23 cellular contexts compared by ENCODE assay signal in genomic region chr17:68783861-68784260, GRCh38.
A peak's percentile ranks its signal among the peaks of the same experiment; 100 is the strongest.
DNase-seq lines count a peak whose midpoint lies in the region; ATAC-seq lines count a peak whose summit lies in the region.
"Had no signal": no experiment of that assay in that cellular context is flagged by ENCODE, and none has a peak within 500 bp of the region (broad histone marks: within the 10 kb centered on the region; RNA-seq: fewer than 3 reads in every experiment).

No MANE protein-coding gene starts in this region.

- peak; percentile 36 for DNase-seq in G401 (ENCODE audit: low spot score)
- peak; percentile 32 for DNase-seq in amniotic epithelial cell (ENCODE audit: low read depth)
- no peak for DNase-seq in left ventricle myocardium superior
- DNase-seq in sciatic nerve (ENCODE audit: low spot score): no peak
- no peak for DNase-seq in inferior parietal cortex (ENCODE audit: extremely low spot score)
- no peak for DNase-seq in DMS53 treated with DMSO at 0.1 percent for 48 hours (lab: John Stamatoyannopoulos, UW; ENCODE audit: unreplicated experiment)
- DNase-seq: activated CD4-positive, alpha-beta memory T cell treated with anti-CD3 and anti-CD28 coated beads, Interleukin-2, amount 10 ng/mL, durations not matched to agents 7 days and 5 days; activated CD8-positive, alpha-beta memory T cell treated with anti-CD3 and anti-CD28 coated beads, Interleukin-2, amount 50 U/mL, for 48 hours; activated naive CD4-positive, alpha-beta T cell treated with anti-CD3 and anti-CD28 coated beads, Interleukin-2, amount 10 ng/mL, durations not matched to agents 7 days and 5 days; amniotic stem cell; brain microvascular endothelial cell; CD8-positive, alpha-beta T cell; DMS153; H7; Karpas-422; kidney; MV-4-11; NCI-H1436 treated with DMSO at 0.1 percent for 48 hours; stimulated activated naive CD8-positive, alpha-beta T cell treated with anti-CD3 and anti-CD28 coated beads, Interleukin-15, amount 100 ng/mL, for 72 hours; trophoblast cell had no signal

- intact Hi-C loops in left ventricle myocardium superior (cut with micrococcal nuclease): no loop called here
- intact Hi-C loops in sciatic nerve (cut with DNase I): no loop called here

- ATAC-seq in left ventricle myocardium superior: peak; percentile 86
- peak; percentile 52 for ATAC-seq in sciatic nerve
- no peak for ATAC-seq in GM18511 (IDR thresholded peaks at IDR 0.05; ENCODE audit: unreplicated experiment)
- no peak for ATAC-seq in GM21515 (IDR thresholded peaks at IDR 0.05; ENCODE audit: unreplicated experiment)
- ATAC-seq: CD8-positive, alpha-beta T cell; Panc1; stimulated activated naive CD8-positive, alpha-beta T cell treated with anti-CD3 and anti-CD28 coated beads, Interleukin-15, amount 100 ng/mL, for 72 hours had no signal

- in situ Hi-C loops in G401 (cut with HindIII; ENCODE audit: low sequenced_read_pairs): no loop called here

Comparison
In these comparisons a context has a peak if more than half of its experiments do, and no peak if none do; other contexts are left out.
1. DNase-seq: peak in G401 (single experiment) and amniotic epithelial cell (single experiment); none in left ventricle myocardium superior (single experiment), sciatic nerve (single experiment), inferior parietal cortex (single experiment) and DMS53 treated with DMSO at 0.1 percent for 48 hours (single experiment).
2. ATAC-seq: peak in left ventricle myocardium superior (single experiment) and sciatic nerve (single experiment); none in GM18511 (single experiment) and GM21515 (single experiment).